1 cellular context compared by ENCODE assay signal in genomic region chr13:114152831-114153371, GRCh38.
TF ChIP-seq lines count a peak whose summit lies in the region.

No MANE protein-coding gene starts in this region.

TF ChIP-seq in GM23338, 12 proteins besides CTCF, POLR2A, EP300 and RAD21 (continued from another document):
- no peak for TF ChIP-seq ZNF462 (CRISPR knock-in tag; IDR thresholded peaks at IDR 0.05)
